In the genomic region with DNA sequence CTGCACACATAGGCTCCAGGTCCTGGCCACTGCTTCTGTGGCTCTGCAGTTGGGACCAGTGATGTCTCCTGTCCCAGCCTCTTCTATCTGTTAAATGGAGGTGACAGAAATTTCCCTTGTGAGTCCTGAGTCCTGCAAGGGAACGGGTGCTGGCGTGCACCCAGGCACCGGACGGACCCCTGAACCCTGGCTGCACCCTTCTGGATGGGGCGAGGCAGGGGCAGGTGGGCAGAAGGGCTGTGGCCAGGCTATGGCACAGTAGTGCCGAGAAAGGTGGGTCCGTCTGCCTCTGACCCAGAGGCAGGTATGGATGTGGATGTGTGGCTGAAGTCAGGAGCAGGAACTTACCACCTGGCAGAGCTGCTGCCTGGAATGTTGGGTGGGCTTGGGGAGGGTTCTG, we compare ENCODE assay signal across 21 cellular contexts.
DNase-seq lines count a peak whose midpoint lies in the region; ATAC-seq, FAIRE-seq and TF ChIP-seq lines count a peak whose summit lies in the region.
"Had no signal": no experiment of that assay in that cellular context is flagged by ENCODE, and none has a peak within 500 bp of the region (broad histone marks: within the 10 kb centered on the region; RNA-seq: fewer than 3 reads in every experiment).

No MANE protein-coding gene starts in this region.

- TF ChIP-seq POLR2A in IMR-90 (IDR thresholded peaks at IDR 0.05; ENCODE audit: low read depth, low read length) (no peak), H1 (IDR thresholded peaks at IDR 0.05; ENCODE audit: control extremely low read depth in 1 of 2, low read depth in 2 of 2, low read length in 2 of 2) (no peak), stomach (IDR thresholded peaks at IDR 0.05) (no peak)

- H2BK20ac ChIP-seq in IMR-90 (ENCODE audit: low read depth, low read length) (no peak overlapping the region), H1 (ENCODE audit: low read length) (no peak overlapping the region)

- H3K4me2 ChIP-seq in IMR-90 (ENCODE audit: low read depth, low read length) (no peak overlapping the region), H1 (ENCODE audit: insufficient read depth in 1 of 2, low read depth in 2 of 2, low read length in 2 of 2) (no peak overlapping the region), mesendoderm (ENCODE audit: low read length) (no peak overlapping the region)
- H3K4me2 ChIP-seq: A549 had no signal

- CTCF ChIA-PET in IMR-90 (lab: Yijun Ruan, JAX) = no interaction called here
- CTCF ChIA-PET in H1 (lab: Charles Lee; ENCODE audit: partially characterized antibody) = interaction anchor here (1.1 to 2.7 kb wide), 3 partner anchors 15 to 56 kb away, joined by 3 to 9 read pairs (median 8); no protein-coding TSS in a partner anchor
- CTCF ChIA-PET in activated CD4-positive, alpha-beta memory T cell treated with anti-CD3 and anti-CD28 coated beads for 36 hours (lab: Charles Lee) = no interaction called here

- H3K79me1 ChIP-seq in IMR-90 (ENCODE audit: low read depth in 1 of 2, low read length in 2 of 2) = peaks cover 37 to 100% of the 10 kb centered on the region in 2 experiments
- no peaks in the 10 kb centered on the region for H3K79me1 ChIP-seq in H1 (ENCODE audit: low read depth, low read length)
- peaks cover 12% of the 10 kb centered on the region for H3K79me1 ChIP-seq in mesendoderm (ENCODE audit: low read length)

- H3K27ac Mint-ChIP-seq in activated CD4-positive, alpha-beta memory T cell treated with anti-CD3 and anti-CD28 coated beads for 36 hours = no peak overlapping the region
- H3K27ac Mint-ChIP-seq: CD4-positive, alpha-beta memory T cell had no signal

- no peaks in the 10 kb centered on the region for H3K9me3 ChIP-seq in IMR-90 (ENCODE audit: control insufficient read depth, insufficient read depth, low read length)
- peaks cover 0 to 2% of the 10 kb centered on the region in 2 experiments; a peak in 1 of 4 replicates for H3K9me3 ChIP-seq in H1 (ENCODE audit: insufficient read depth in 2 of 2, low read depth in 1 of 2, low read length in 1 of 2)
- no peaks in the 10 kb centered on the region for H3K9me3 ChIP-seq in stomach
- H3K9me3 ChIP-seq: A549, HAP-1, SJSA1 had no signal

- peaks cover 13% of the 10 kb centered on the region for H3K27me3 Mint-ChIP-seq in activated CD4-positive, alpha-beta memory T cell treated with anti-CD3 and anti-CD28 coated beads for 36 hours

- H4K5ac ChIP-seq in IMR-90 (ENCODE audit: low read depth, low read length) (no peak overlapping the region), H1 (ENCODE audit: insufficient read length, low read depth, low read length) (no peak overlapping the region), mesendoderm (ENCODE audit: low read length) (no peak overlapping the region)

- H3K27ac ChIP-seq in ACC112 (ENCODE audit: low read depth, low read length) (0 out of 2 replicates have a peak overlapping the region, but pooled peaks have one; percentile 59), IMR-90 (ENCODE audit: insufficient read depth, low read length) (no peak overlapping the region), H1 (ENCODE audit: low read depth, low read length) (no peak overlapping the region), stomach (peak overlapping the region in 3 of 5 donors; percentile 4 to 70 (median 60)), mesendoderm (ENCODE audit: low read depth, low read length) (no peak overlapping the region)
- H3K27ac ChIP-seq: A549, SJSA1 had no signal

- H3K36me3 ChIP-seq in ACC112 (ENCODE audit: insufficient read depth, low read length) (peaks cover 37% of the 10 kb centered on the region; the same call in 1 of the 2 replicates), IMR-90 (ENCODE audit: control insufficient read depth, insufficient read depth, low read length) (peaks cover 69% of the 10 kb centered on the region), H1 (ENCODE audit: control insufficient read depth in 2 of 4, insufficient read depth in 4 of 4, low read length in 3 of 4) (no peaks in the 10 kb centered on the region), stomach (peaks cover 0 to 14% (median 6%) of the 10 kb centered on the region in 4 donors), mesendoderm (ENCODE audit: control insufficient read depth, insufficient read depth, low read length) (peaks cover 12% of the 10 kb centered on the region)
- H3K36me3 ChIP-seq: HAP-1 had no signal

- FAIRE-seq in H1 (lab: Jason Lieb, UNC) = no peak
- FAIRE-seq: A549, GM12891, K562 had no signal

- H3K4me3 Mint-ChIP-seq in activated CD4-positive, alpha-beta memory T cell treated with anti-CD3 and anti-CD28 coated beads for 36 hours = no peak overlapping the region
- H3K4me3 Mint-ChIP-seq: CD4-positive, alpha-beta memory T cell had no signal

- peaks cover 86% of the 10 kb centered on the region for H3K79me2 ChIP-seq in ACC112 (ENCODE audit: control insufficient read depth, insufficient read depth, low read length, unreplicated experiment)
- no peaks in the 10 kb centered on the region for H3K79me2 ChIP-seq in H1 (ENCODE audit: control insufficient read depth in 1 of 2, insufficient read depth in 2 of 2, low read length in 2 of 2)
- H3K79me2 ChIP-seq in mesendoderm (ENCODE audit: control insufficient read depth, insufficient read depth, low read length) = no peaks in the 10 kb centered on the region

- H3K4ac ChIP-seq in IMR-90 (ENCODE audit: low read depth, low read length) = no peak overlapping the region
- no peak overlapping the region for H3K4ac ChIP-seq in H1 (replicated peaks; ENCODE audit: insufficient read length, low read depth, low read length)
- H3K4ac ChIP-seq in mesendoderm (ENCODE audit: low read depth, low read length) = no peak overlapping the region

- peaks cover 19% of the 10 kb centered on the region for H3K4me1 ChIP-seq in ACC112 (ENCODE audit: control insufficient read depth, insufficient read depth, low read length, unreplicated experiment)
- H3K4me1 ChIP-seq in IMR-90 (ENCODE audit: control insufficient read depth, insufficient read depth, low read length) = peaks cover 20% of the 10 kb centered on the region
- H3K4me1 ChIP-seq in H1 (replicated peaks in 1 of 4; ENCODE audit: control insufficient read depth in 3 of 4, insufficient read depth in 4 of 4, low read length in 3 of 4) = no peaks in the 10 kb centered on the region; a peak in 1 of 7 replicates
- H3K4me1 ChIP-seq in stomach = peaks cover 0 to 46% (median 28%) of the 10 kb centered on the region in 4 donors
- no peaks in the 10 kb centered on the region for H3K4me1 ChIP-seq in mesendoderm (ENCODE audit: control insufficient read depth, low read depth, low read length)
- H3K4me1 ChIP-seq: A549, HAP-1 had no signal

- TF ChIP-seq RAD21 in IMR-90 (IDR thresholded peaks at IDR 0.05; ENCODE audit: low read length) (no peak), H1 (IDR thresholded peaks at IDR 0.05 in 1 of 2, conservative IDR thresholded peaks at IDR 0.05 in 1 of 2; ENCODE audit: low read depth in 2 of 2, low read length in 2 of 2) (no peak)

- H2AK9ac ChIP-seq in IMR-90 (replicated peaks; ENCODE audit: low read depth, low read length, poor library complexity) = no peak overlapping the region

- no peak overlapping the region for H2BK12ac ChIP-seq in H1 (ENCODE audit: low read depth, low read length)

- H3K4me3 ChIP-seq in ACC112 (ENCODE audit: low read depth, low read length) (no peak overlapping the region), IMR-90 (ENCODE audit: insufficient read depth, low read depth, low read length) (no peak overlapping the region), H1 (ENCODE audit: extremely low read depth in 1 of 4, insufficient read depth in 2 of 4, low read depth in 3 of 4, low read length in 4 of 4) (no peak overlapping the region), stomach (no peak overlapping the region), mesendoderm (ENCODE audit: low read length) (no peak overlapping the region)
- H3K4me3 ChIP-seq: A549, HAP-1, K562, SJSA1 had no signal

- H3K9me3 Mint-ChIP-seq in activated CD4-positive, alpha-beta memory T cell treated with anti-CD3 and anti-CD28 coated beads for 36 hours = no peaks in the 10 kb centered on the region
- H3K9me3 Mint-ChIP-seq: CD4-positive, alpha-beta memory T cell had no signal

- H4K91ac ChIP-seq in IMR-90 (ENCODE audit: insufficient read depth, low read depth, low read length) (no peak overlapping the region), H1 (replicated peaks; ENCODE audit: insufficient read length, low read length) (no peak overlapping the region)

- BruUV-seq in IMR-90 (replicated peaks; lab: Mats Ljungman, UMichigan) = no TSS peak

- H3K18ac ChIP-seq in IMR-90 (ENCODE audit: low read depth, low read length) (no peak overlapping the region), H1 (ENCODE audit: extremely low read depth, low read length) (no peak overlapping the region), mesendoderm (ENCODE audit: low read length) (no peak overlapping the region)

- TF ChIP-seq CTCF in IMR-90 (conservative IDR thresholded peaks at IDR 0.05; ENCODE audit: low read depth, low read length) (no peak), H1 (IDR thresholded peaks at IDR 0.05; ENCODE audit: control extremely low read depth in 1 of 3, insufficient read depth in 1 of 3, low read depth in 1 of 3, low read length in 3 of 3) (no peak), stomach (IDR thresholded peaks at IDR 0.05) (no peak)

- H4K8ac ChIP-seq in IMR-90 (ENCODE audit: low read depth in 2 of 2, low read length in 2 of 2) (no peak overlapping the region), H1 (ENCODE audit: extremely low read depth, insufficient read depth, low read length) (peak overlapping the region; percentile 72; the same call in 1 of the 2 replicates), mesendoderm (ENCODE audit: low read depth, low read length) (no peak overlapping the region)

- no peaks in the 10 kb centered on the region for H3K36me3 Mint-ChIP-seq in activated CD4-positive, alpha-beta memory T cell treated with anti-CD3 and anti-CD28 coated beads for 36 hours
- H3K36me3 Mint-ChIP-seq: CD4-positive, alpha-beta memory T cell had no signal

- H3K56ac ChIP-seq in IMR-90 (ENCODE audit: extremely low read depth, insufficient read depth, low read length) = no peak overlapping the region
- H3K56ac ChIP-seq in H1 (replicated peaks; ENCODE audit: insufficient read length, low read depth, low read length) = no peak overlapping the region
- no peak overlapping the region for H3K56ac ChIP-seq in mesendoderm (ENCODE audit: low read length)

- in situ Hi-C loops in IMR-90 (cut with MboI; ENCODE audit: low sequenced_read_pairs) = no loop called here

- H3K4me1 Mint-ChIP-seq in activated CD4-positive, alpha-beta memory T cell treated with anti-CD3 and anti-CD28 coated beads for 36 hours (ENCODE audit: low read depth) = peaks cover 3% of the 10 kb centered on the region

- dilution Hi-C loops in IMR-90 (cut with HindIII; ENCODE audit: low sequenced_read_pairs, unreplicated experiment) = no loop called here

- no peak for ATAC-seq in IMR-90 (ENCODE audit: low read depth)
- ATAC-seq: K562 had no signal

- H2AFZ ChIP-seq in ACC112 (ENCODE audit: low read length, unreplicated experiment) (no peak overlapping the region), IMR-90 (replicated peaks; ENCODE audit: low read length, poor library complexity) (peak overlapping the region; percentile 40), H1 (ENCODE audit: low read length) (no peak overlapping the region)

- no peak for TF ChIP-seq EP300 in H1 (IDR thresholded peaks at IDR 0.05; ENCODE audit: borderline replicate concordance in 1 of 2, low read depth in 2 of 2, low read length in 2 of 2)
- TF ChIP-seq EP300 in stomach (IDR thresholded peaks at IDR 0.05) = no peak

- H2BK5ac ChIP-seq in IMR-90 (ENCODE audit: low read depth, low read length, poor library complexity, severe bottlenecking) (no peak overlapping the region), H1 (ENCODE audit: low read depth, low read length) (no peak overlapping the region), mesendoderm (ENCODE audit: low read length) (no peak overlapping the region)

- H4K20me1 ChIP-seq in IMR-90 (ENCODE audit: insufficient read depth, low read length) (peaks cover 100% of the 10 kb centered on the region), H1 (replicated peaks in 1 of 2; ENCODE audit: control insufficient read depth in 1 of 2, insufficient read depth in 2 of 2, low read length in 2 of 2) (no peaks in the 10 kb centered on the region)

- 92% methylated on average over 2 of the region's 7 CpGs; no CpG with 5 or more reads in 1 of the 2 experiments for WGBS in IMR-90 (ENCODE audit: extremely low coverage in 2 of 2, insufficient read length in 1 of 2), 2 experiments
- 95% methylated on average over 6 of the region's 7 CpGs; no CpG with 5 or more reads in 1 of the 2 experiments for WGBS in H1 (ENCODE audit: extremely low coverage in 1 of 2, insufficient coverage in 1 of 2, insufficient read length in 1 of 2, insufficient replicate concordance in 2 of 2, low coverage in 1 of 2, low lambda C conversion rate in 2 of 2, missing lambda C conversion rate in 1 of 2), 2 experiments
- 75 to 85% (median 79%) methylated on average over 5 to 7 of the region's 7 CpGs for WGBS in stomach, 5 donors
- no CpG with 5 or more reads among the region's 7 CpGs for WGBS in mesendoderm (ENCODE audit: extremely low coverage, insufficient coverage, low lambda C conversion rate)

- no peak overlapping the region for H3K14ac ChIP-seq in IMR-90 (replicated peaks; ENCODE audit: low read depth, low read length)
- no peak overlapping the region for H3K14ac ChIP-seq in H1 (ENCODE audit: insufficient read length)

- H2AK5ac ChIP-seq in IMR-90 (ENCODE audit: low read depth, low read length) (no peak overlapping the region), H1 (ENCODE audit: low read depth, low read length) (no peak overlapping the region), mesendoderm (ENCODE audit: low read length) (no peak overlapping the region)

- H3K23me2 ChIP-seq in H1 (ENCODE audit: low read depth, low read length) = peaks cover 8% of the 10 kb centered on the region; the same call in 1 of the 2 replicates

- intact Hi-C loops in IMR-90 (cut with micrococcal nuclease) = no loop called here
- intact Hi-C loops in stomach (cut with DNase I; ENCODE audit: low total_unique reads) = no loop called here
- intact Hi-C loops in activated CD4-positive, alpha-beta memory T cell treated with anti-CD3 and anti-CD28 coated beads for 36 hours (cut with micrococcal nuclease) = no loop called here

- H2BK120ac ChIP-seq in IMR-90 (ENCODE audit: low read depth, low read length) (no peak overlapping the region), H1 (replicated peaks; ENCODE audit: low read depth, low read length) (no peak overlapping the region), mesendoderm (ENCODE audit: low read depth, low read length) (no peak overlapping the region)

- H3K27me3 ChIP-seq in ACC112 (ENCODE audit: insufficient read depth, low read length) = no peaks in the 10 kb centered on the region
- H3K27me3 ChIP-seq in IMR-90 (ENCODE audit: control insufficient read depth, insufficient read depth, low read length) = no peaks in the 10 kb centered on the region
- no peaks in the 10 kb centered on the region for H3K27me3 ChIP-seq in H1 (replicated peaks in 1 of 4; ENCODE audit: control insufficient read depth in 3 of 4, extremely low read depth in 1 of 4, insufficient read depth in 3 of 4, low read length in 3 of 4)
- peaks cover 0 to 9% (median 0%) of the 10 kb centered on the region in 3 donors for H3K27me3 ChIP-seq in stomach
- H3K27me3 ChIP-seq in mesendoderm (ENCODE audit: insufficient read depth, low read length, poor library complexity) = no peaks in the 10 kb centered on the region
- H3K27me3 ChIP-seq: SJSA1 had no signal

- H3K23ac ChIP-seq in IMR-90 (ENCODE audit: low read depth, low read length) (no peak overlapping the region), H1 (ENCODE audit: insufficient read length) (no peak overlapping the region), mesendoderm (ENCODE audit: low read length) (no peak overlapping the region)

- peaks cover 47% of the 10 kb centered on the region for H3K9me1 ChIP-seq in IMR-90 (ENCODE audit: insufficient read depth, low read length)

- POLR2A ChIA-PET in IMR-90 (lab: Charles Lee; ENCODE audit: unreplicated experiment) = no interaction called here
- POLR2A ChIA-PET in H1 (lab: Charles Lee; ENCODE audit: partially characterized antibody) = no interaction called here
- POLR2A ChIA-PET in activated CD4-positive, alpha-beta memory T cell treated with anti-CD3 and anti-CD28 coated beads for 36 hours (lab: Charles Lee) = no interaction called here

- H2BK15ac ChIP-seq in IMR-90 (ENCODE audit: low read depth, low read length) (no peak overlapping the region), H1 (ENCODE audit: low read length) (no peak overlapping the region), mesendoderm (replicated peaks; ENCODE audit: low read depth) (no peak overlapping the region)

- DNase-seq in IMR-90 = no peak
- no peak for DNase-seq in H1 (ENCODE audit: low read depth in 1 of 2, low spot score in 2 of 2)
- DNase-seq in stomach = no peak
- no peak for DNase-seq in NCI-H526 treated with DMSO at 0.1 percent for 48 hours (lab: John Stamatoyannopoulos, UW)
- DNase-seq in mesendoderm = no peak
- DNase-seq in activated CD4-positive, alpha-beta memory T cell treated with anti-CD3 and anti-CD28 coated beads for 36 hours = no peak
- DNase-seq: Caco-2; CD4-positive, alpha-beta memory T cell; DND-41; MM.1S; NCI-H1048; NCI-H1436; NCI-H187 treated with DMSO at 0.1 percent for 48 hours; NCI-H2107; NCI-H748 treated with DMSO at 0.1 percent for 48 hours had no signal

- H3K9ac ChIP-seq in IMR-90 (ENCODE audit: low read depth, low read length) (no peak overlapping the region), H1 (replicated peaks in 1 of 4; ENCODE audit: extremely low read depth in 1 of 4, low read depth in 3 of 4, low read length in 3 of 4) (no peak overlapping the region), mesendoderm (ENCODE audit: low read length) (no peak overlapping the region)

Comparison
In these comparisons a context has a peak if more than half of its experiments do, and no peak if none do; other contexts are left out.
1. H3K27ac ChIP-seq: peak in ACC112 (single experiment) and stomach (3 of 5); none in IMR-90 (single experiment), H1 (single experiment) and mesendoderm (single experiment).